Comparison of ENCODE assay signal across 8 cellular contexts in the genomic region with DNA sequence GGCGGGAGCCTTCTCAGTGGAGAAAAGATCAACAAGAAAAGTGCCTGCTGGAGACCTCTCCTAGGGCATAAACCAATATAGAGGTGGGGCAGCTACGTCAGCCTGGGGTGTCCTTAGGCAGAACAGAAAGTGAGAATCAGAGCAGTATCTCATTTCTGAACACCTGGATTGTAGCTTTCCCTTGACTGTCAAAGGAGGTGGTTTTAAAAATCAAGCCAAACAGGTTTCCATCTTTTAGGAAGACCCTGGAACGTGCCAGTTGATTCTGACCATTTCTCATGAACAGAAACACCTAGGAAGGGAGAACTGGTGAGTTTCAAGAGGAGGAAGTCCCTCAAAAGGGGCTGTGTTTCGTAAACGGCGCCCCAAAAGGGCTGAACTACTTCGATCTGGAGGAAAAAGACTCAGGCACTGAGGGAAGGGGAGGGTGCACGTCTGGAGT. TPM values are rescaled to one million over a fixed set of nuclear protein-coding genes. Genes with fewer than 3 reads are reported as not detected.
DNase-seq lines count a peak whose midpoint lies in the region; ATAC-seq, FAIRE-seq and TF ChIP-seq lines count a peak whose summit lies in the region.
"Not testable (repeated sequence)": the region's sequence is repeated elsewhere in the genome, so short reads cannot be mapped to it uniquely, and the experiment has no call there.

No MANE protein-coding gene starts in this region.

- POLR2A ChIA-PET in A549 (lab: Yijun Ruan, JAX): not testable (repeated sequence)

- not testable (repeated sequence) for ATAC-seq in A549

- WGBS in A549 (ENCODE audit: missing lambda C conversion rate): 83% methylated on average over 8 of the region's 8 CpGs

- not testable (repeated sequence) for H3K27ac ChIP-seq in A549
- H3K27ac ChIP-seq in angular gyrus (ENCODE audit: low read depth, low read length): peak overlapping the region; percentile 10

- TF ChIP-seq CTCF in A549 (IDR thresholded peaks at IDR 0.05); fibroblast of pulmonary artery (IDR thresholded peaks at IDR 0.05; ENCODE audit: low read length, missing control alignments): not testable (repeated sequence)

- not testable (repeated sequence) for H3K27me3 ChIP-seq in mononuclear cell (ENCODE audit: insufficient read depth, low read length)

- not testable (repeated sequence) for DNase-seq in A549 (ENCODE audit: low read depth in 1 of 2, low spot score in 1 of 2); fibroblast of pulmonary artery (ENCODE audit: low read depth)
- DNase-seq in NOMO-1 treated with dmso at 0.1 percent for 144 hours (lab: John Stamatoyannopoulos, UW; ENCODE audit: unreplicated experiment): peak; percentile 60
- DNase-seq in activated CD4-positive, alpha-beta T cell treated with anti-CD3 and anti-CD28 coated beads, Interleukin-2, amount 50 U/mL, for 1 hour: peak; percentile 23
- DNase-seq in stimulated activated CD4-positive, alpha-beta T cell treated with anti-CD3 and anti-CD28 coated beads, Interleukin-15, amount 100 ng/mL, for 24 hours: peak; percentile 44

- CTCF ChIA-PET in A549 (lab: Yijun Ruan, JAX): not testable (repeated sequence)

- TF ChIP-seq EP300 in A549 (IDR thresholded peaks at IDR 0.05): not testable (repeated sequence)

- not testable (repeated sequence) for H3K4me1 ChIP-seq in A549
- peaks cover 43% of the 10 kb centered on the region for H3K4me1 ChIP-seq in mononuclear cell (ENCODE audit: insufficient read depth, low read length)

- H3K4me3 ChIP-seq in A549: peak overlapping the region; percentile 75; the same call in 2 of the 3 replicates
- H3K4me3 ChIP-seq in fibroblast of pulmonary artery (replicated peaks; ENCODE audit: low read depth, low read length): peak overlapping the region; percentile 72
- peak overlapping the region; percentile 99 for H3K4me3 ChIP-seq in mononuclear cell (ENCODE audit: low read length)

- H3K4me2 ChIP-seq in A549: peak overlapping the region; percentile 100; the same call in 2 of the 3 replicates

- not testable (repeated sequence) for FAIRE-seq in A549 (lab: Jason Lieb, UNC)

- TF ChIP-seq RAD21 in A549 (conservative IDR thresholded peaks at IDR 0.05 in 1 of 2, IDR thresholded peaks at IDR 0.05 in 1 of 2): not testable (repeated sequence)

- H3K9me3 ChIP-seq in A549; mononuclear cell (ENCODE audit: low read depth, low read length): not testable (repeated sequence)

- TF ChIP-seq POLR2A in A549 (IDR thresholded peaks at IDR 0.05; ENCODE audit: low read length): not testable (repeated sequence)
- peak; percentile 3 for TF ChIP-seq POLR2A in GM18526 (IDR thresholded peaks at IDR 0.05; ENCODE audit: extremely low read depth, insufficient read length)

RNA-seq across cellular contexts. Expression of gene PARP8, which starts 0.7 kb away (rescaled TPM):
- polyA plus RNA-seq in A549 (2011; rRNA removed) (0.36 and 0.48 TPM in 2 replicates), A549 (2017; fragmentation: RNase III; extraction: RNeasy Plus Mini Kit Qiagen cat#74134 plus additional on column Dnase treatment) (0.01 to 0.11 TPM (median 0.04 TPM) in 3 replicates)
- 0.03 and 0.05 TPM in 2 replicates for polyA plus RNA-seq in A549 (2012; cell fraction: cytosol; rRNA removed)
- 0.05 TPM in 2 replicates for polyA plus RNA-seq in A549 (2012; cell fraction: nucleus; rRNA removed)
- 0.70 and 1.8 TPM in 2 replicates for polyA minus RNA-seq in A549 (2011; rRNA and poly(A)+ RNA removed)
- total RNA-seq in mononuclear cell: 201 TPM
